ENCODE assay signal across 23 cellular contexts in genomic region chr5:147467973-147468508, GRCh38. TPM values are rescaled to one million over a fixed set of nuclear protein-coding genes. Genes with fewer than 3 reads are reported as not detected.
"Had no signal": no experiment of that assay in that cellular context is flagged by ENCODE, and none has a peak within 500 bp of the region (broad histone marks: within the 10 kb centered on the region; RNA-seq: fewer than 3 reads in every experiment).

No MANE protein-coding gene starts in this region.

- H3K9ac ChIP-seq: parathyroid adenoma had no signal

- H3K27ac Mint-ChIP-seq: activated T-cell treated with anti-CD3 and anti-CD28 coated beads, Interleukin-2, amount 50 U/mL, for 24 hours; memory B cell; naive thymus-derived CD8-positive, alpha-beta T cell; stimulated activated naive B cell treated with anti-CD40 and anti-IgM and Interleukin-4, amounts not matched to agents 10 μg/mL and 1 μg/mL and 100 μg/mL, for 72 hours had no signal

- H3K9me3 Mint-ChIP-seq: activated T-cell treated with anti-CD3 and anti-CD28 coated beads, Interleukin-2, amount 50 U/mL, for 24 hours; naive thymus-derived CD8-positive, alpha-beta T cell; neural crest cell had no signal

- H3K79me2 ChIP-seq: parathyroid adenoma had no signal

- H3K27me3 ChIP-seq: body of pancreas, stomach, tibial artery, upper lobe of right lung had no signal

- H2AFZ ChIP-seq: parathyroid adenoma had no signal

- H3K36me3 ChIP-seq: stomach, tibial artery, upper lobe of right lung had no signal

- ATAC-seq: body of pancreas; naive thymus-derived CD8-positive, alpha-beta T cell; right cardiac atrium; stimulated activated naive B cell treated with anti-CD40 and anti-IgM and Interleukin-4, amounts not matched to agents 10 μg/mL and 1 μg/mL and 100 μg/mL, for 72 hours; upper lobe of right lung had no signal

- H3K4me1 Mint-ChIP-seq: memory B cell; naive thymus-derived CD8-positive, alpha-beta T cell; neural crest cell; stimulated activated naive B cell treated with anti-CD40 and anti-IgM and Interleukin-4, amounts not matched to agents 10 μg/mL and 1 μg/mL and 100 μg/mL, for 72 hours had no signal

- DNase-seq: activated CD4-positive, alpha-beta T cell treated with anti-CD3 and anti-CD28 coated beads for 4 hours; activated CD4-positive, alpha-beta T cell treated with anti-CD3 and anti-CD28 coated beads, Interleukin-2, amount 50 U/mL, for 48 hours; activated CD8-positive, alpha-beta memory T cell treated with anti-CD3 and anti-CD28 coated beads, Interleukin-2, amount 50 U/mL, for 4 hours; activated gamma-delta T cell treated with Interleukin-2 at 50 U/mL for 16 hours; activated naive CD4-positive, alpha-beta T cell treated with anti-CD3 and anti-CD28 coated beads, Interleukin-2, amount 50 U/mL, for 16 hours; activated T-cell treated with anti-CD3 and anti-CD28 coated beads, Interleukin-2, amount 50 U/mL, for 24 hours; aorta; body of pancreas; kidney; naive thymus-derived CD8-positive, alpha-beta T cell; occipital lobe; right cardiac atrium; stimulated activated CD4-positive, alpha-beta T cell treated with anti-CD3 and anti-CD28 coated beads, Interleukin-15, amount 100 ng/mL, for 24 hours; stimulated activated CD4-positive, alpha-beta T cell treated with anti-CD3 and anti-CD28 coated beads, Interleukin-2, amount 100 ng/mL, for 24 hours; stimulated activated naive B cell treated with anti-CD40 and anti-IgM and Interleukin-4, amounts not matched to agents 10 μg/mL and 1 μg/mL and 100 μg/mL, for 72 hours; stomach; tibial artery; upper lobe of right lung had no signal

- H3K36me3 Mint-ChIP-seq: memory B cell; naive thymus-derived CD8-positive, alpha-beta T cell; stimulated activated naive B cell treated with anti-CD40 and anti-IgM and Interleukin-4, amounts not matched to agents 10 μg/mL and 1 μg/mL and 100 μg/mL, for 72 hours had no signal

- H3K4me3 Mint-ChIP-seq: activated T-cell treated with anti-CD3 and anti-CD28 coated beads, Interleukin-2, amount 50 U/mL, for 24 hours; memory B cell; naive thymus-derived CD8-positive, alpha-beta T cell; neural crest cell; stimulated activated naive B cell treated with anti-CD40 and anti-IgM and Interleukin-4, amounts not matched to agents 10 μg/mL and 1 μg/mL and 100 μg/mL, for 72 hours had no signal

- H3K9me3 ChIP-seq: body of pancreas, stomach, tibial artery, upper lobe of right lung had no signal

- FAIRE-seq: endothelial cell of umbilical vein, frontal cortex, kidney had no signal

- H3K27me3 Mint-ChIP-seq: memory B cell had no signal

- H3K4me3 ChIP-seq: body of pancreas, stomach, tibial artery, upper lobe of right lung had no signal

- H3K27ac ChIP-seq: body of pancreas, parathyroid adenoma, stomach, tibial artery, upper lobe of right lung had no signal

- H3K4me1 ChIP-seq: body of pancreas, parathyroid adenoma, upper lobe of right lung had no signal

RNA-seq across cellular contexts. Expression of gene DPYSL3, which starts 41.8 kb away (rescaled TPM):
- total RNA-seq: naive thymus-derived CD8-positive, alpha-beta T cell had no signal
- polyA plus RNA-seq: naive thymus-derived CD8-positive, alpha-beta T cell had no signal
